ENCODE assay signal across 27 cellular contexts in genomic region chr3:87796137-87796899, GRCh38. TPM values are rescaled to one million over a fixed set of nuclear protein-coding genes. Genes with fewer than 3 reads are reported as not detected.
DNase-seq lines count a peak whose midpoint lies in the region; ATAC-seq, FAIRE-seq and TF ChIP-seq lines count a peak whose summit lies in the region.
"Had no signal": no experiment of that assay in that cellular context is flagged by ENCODE, and none has a peak within 500 bp of the region (broad histone marks: within the 10 kb centered on the region; RNA-seq: fewer than 3 reads in every experiment).

No MANE protein-coding gene starts in this region.

- no peak for TF ChIP-seq POLR2A in K562 (conservative IDR thresholded peaks at IDR 0.05)
- no peak for TF ChIP-seq POLR2A in lower leg skin (IDR thresholded peaks at IDR 0.05)

- H3K27me3 ChIP-seq in BLaER1 (peaks cover 45% of the 10 kb centered on the region), K562 (ENCODE audit: control insufficient read depth in 2 of 2, insufficient read depth in 2 of 2, low read length in 2 of 2) (no peaks in the 10 kb centered on the region), mesendoderm (ENCODE audit: insufficient read depth, low read length, poor library complexity) (no peaks in the 10 kb centered on the region)

- no peaks in the 10 kb centered on the region for H3K36me3 ChIP-seq in BLaER1
- peaks cover 10% of the 10 kb centered on the region; the same call in 2 of the 3 replicates for H3K36me3 ChIP-seq in K562 (ENCODE audit: control insufficient read depth, insufficient read depth, low read length)
- no peaks in the 10 kb centered on the region for H3K36me3 ChIP-seq in mesendoderm (ENCODE audit: control insufficient read depth, insufficient read depth, low read length)
- H3K36me3 ChIP-seq: sigmoid colon had no signal

- H3K9me3 ChIP-seq in BLaER1 (no peaks in the 10 kb centered on the region), K562 (replicated peaks; ENCODE audit: control insufficient read depth, insufficient read depth, low read depth, low read length) (no peaks in the 10 kb centered on the region)
- H3K9me3 ChIP-seq: mucosa of descending colon, sigmoid colon had no signal

- H4K5ac ChIP-seq in mesendoderm (ENCODE audit: low read length) = no peak overlapping the region

- peaks cover 17% of the 10 kb centered on the region; the same call in 1 of the 2 replicates for H4K20me1 ChIP-seq in BLaER1
- H4K20me1 ChIP-seq in K562 (replicated peaks; ENCODE audit: control insufficient read depth, insufficient read depth, low read length) = no peaks in the 10 kb centered on the region

- H3K56ac ChIP-seq in mesendoderm (ENCODE audit: low read length) = no peak overlapping the region

- H2BK15ac ChIP-seq in mesendoderm (replicated peaks; ENCODE audit: low read depth) = no peak overlapping the region

- WGBS in K562 (ENCODE audit: insufficient coverage, low coverage, missing lambda C conversion rate) = 5% methylated on average over 2 of the region's 2 CpGs
- WGBS in mesendoderm (ENCODE audit: extremely low coverage, insufficient coverage, low lambda C conversion rate) = 100% methylated on average over 1 of the region's 2 CpGs
- 40 to 41% methylated on average over 2 of the region's 2 CpGs for WGBS in lower leg skin, 2 donors

- H3K4me1 ChIP-seq in BLaER1 (peaks cover 26% of the 10 kb centered on the region), K562 (replicated peaks in 1 of 2; ENCODE audit: control insufficient read depth in 2 of 2, insufficient read depth in 2 of 2, low read length in 2 of 2) (peaks cover 18 to 26% of the 10 kb centered on the region in 2 experiments), mesendoderm (ENCODE audit: control insufficient read depth, low read depth, low read length) (peaks cover 1% of the 10 kb centered on the region)

- CTCF ChIA-PET in K562 (lab: Yijun Ruan, JAX; ENCODE audit: low intra/inter-chr PET ratio) = no interaction called here
- CTCF ChIA-PET in activated naive CD4-positive, alpha-beta T cell treated with anti-CD3 and anti-CD28 coated beads for 36 hours (lab: Charles Lee) = no interaction called here

- H2AFZ ChIP-seq in K562 (ENCODE audit: low read depth, low read length) = no peak overlapping the region

- intact Hi-C loops in K562 (cut with micrococcal nuclease) = loop anchor here (5.0 to 10.0 kb wide), 3 partner anchors 242 to 348 kb away; partner anchors contain the start of genes C3orf38, CGGBP1 and ZNF654
- intact Hi-C loops in activated naive CD4-positive, alpha-beta T cell treated with anti-CD3 and anti-CD28 coated beads for 36 hours (cut with micrococcal nuclease) = no loop called here
- intact Hi-C loops in lower leg skin (cut with DNase I; ENCODE audit: low total_unique reads) = no loop called here

- no peak for TF ChIP-seq RAD21 in K562 (CRISPR knock-in tag; conservative IDR thresholded peaks at IDR 0.05 in 1 of 2, IDR thresholded peaks at IDR 0.05 in 1 of 2)

- H2BK5ac ChIP-seq in mesendoderm (ENCODE audit: low read length) = no peak overlapping the region

- POLR2A ChIA-PET in K562 (lab: Yijun Ruan, JAX) = interaction anchor here (0.6 kb wide), 1 partner anchor 17 kb away, joined by 3 read pairs; no protein-coding TSS in a partner anchor

- H4K8ac ChIP-seq in mesendoderm (ENCODE audit: low read depth, low read length) = no peak overlapping the region

- H2BK120ac ChIP-seq in mesendoderm (ENCODE audit: low read depth, low read length) = no peak overlapping the region

- no peaks in the 10 kb centered on the region for H3K9me3 Mint-ChIP-seq in activated naive CD4-positive, alpha-beta T cell treated with anti-CD3 and anti-CD28 coated beads for 36 hours
- H3K9me3 Mint-ChIP-seq: activated B cell treated with CpG ODN at 0.5 μM for 24 hours; activated CD4-positive, alpha-beta memory T cell treated with anti-CD3 and anti-CD28 coated beads, Interleukin-2, amount 10 ng/mL, durations not matched to agents 7 days and 5 days; neural crest cell; T-helper 2 cell treated with Interferon-gamma antibody and Interleukin-4, amounts not matched to agents 5 μg/mL and 100 μg/mL, for 36 hours had no signal

- BruUV-seq in K562 (replicated peaks; lab: Mats Ljungman, UMichigan) = no TSS peak

- H3K4ac ChIP-seq in mesendoderm (ENCODE audit: low read depth, low read length) = no peak overlapping the region

- H2AK5ac ChIP-seq in mesendoderm (ENCODE audit: low read length) = no peak overlapping the region

- H3K27ac Mint-ChIP-seq in activated naive CD4-positive, alpha-beta T cell treated with anti-CD3 and anti-CD28 coated beads for 36 hours = no peak overlapping the region
- H3K27ac Mint-ChIP-seq: activated B cell treated with CpG ODN at 0.5 μM for 24 hours; activated CD4-positive, alpha-beta memory T cell treated with anti-CD3 and anti-CD28 coated beads, Interleukin-2, amount 10 ng/mL, durations not matched to agents 7 days and 5 days; T-helper 2 cell treated with Interferon-gamma antibody and Interleukin-4, amounts not matched to agents 5 μg/mL and 100 μg/mL, for 36 hours had no signal

- DNase-seq in GDM1 (lab: John Stamatoyannopoulos, UW) (peak; percentile 76), K562 (ENCODE audit: extremely low read depth in 1 of 4, low spot score in 3 of 4) (peak; percentile 48 to 85 (median 54)), mesendoderm (peak; percentile 33), lower leg skin (ENCODE audit: low spot score in 2 of 2) (no peak)
- DNase-seq in activated naive CD4-positive, alpha-beta T cell treated with anti-CD3 and anti-CD28 coated beads for 36 hours = no peak
- DNase-seq: activated B cell treated with CpG ODN at 0.5 μM for 24 hours; activated CD4-positive, alpha-beta memory T cell treated with anti-CD3 and anti-CD28 coated beads, Interleukin-2, amount 10 ng/mL, durations not matched to agents 7 days and 5 days; activated gamma-delta T cell; dermis blood vessel endothelial cell; DMS79; foreskin fibroblast; Kasumi-1; left ventricle myocardium superior; mucosa of descending colon; NCI-H1105; NCI-H2081; NCI-H446; sigmoid colon had no signal

- H3K23ac ChIP-seq in mesendoderm (ENCODE audit: low read length) = no peak overlapping the region

- H3K79me2 ChIP-seq in K562 (ENCODE audit: control insufficient read depth, insufficient read depth, low read length) = peaks cover 99% of the 10 kb centered on the region
- no peaks in the 10 kb centered on the region for H3K79me2 ChIP-seq in mesendoderm (ENCODE audit: control insufficient read depth, insufficient read depth, low read length)

- peaks cover 63% of the 10 kb centered on the region for H3K27me3 Mint-ChIP-seq in activated naive CD4-positive, alpha-beta T cell treated with anti-CD3 and anti-CD28 coated beads for 36 hours (ENCODE audit: low read depth)

- H3K27ac ChIP-seq in BLaER1 (no peak overlapping the region), K562 (ENCODE audit: extremely low read depth, low read depth, low read length) (peak overlapping the region; percentile 87), mesendoderm (ENCODE audit: low read depth, low read length) (no peak overlapping the region)
- H3K27ac ChIP-seq: sigmoid colon, SK-N-MC had no signal

- H3K4me2 ChIP-seq in BLaER1 (peak overlapping the region; percentile 43), K562 (ENCODE audit: insufficient read depth, low read length) (peak overlapping the region; percentile 70), mesendoderm (ENCODE audit: low read length) (no peak overlapping the region)

- TF ChIP-seq EP300 in K562 (IDR thresholded peaks at IDR 0.05; ENCODE audit: low read length) = peak; percentile 96

- in situ Hi-C loops in K562 (cut with MboI) = no loop called here

- no peaks in the 10 kb centered on the region for H3K9me1 ChIP-seq in K562 (ENCODE audit: control insufficient read depth, insufficient read depth, low read length)

- FAIRE-seq in K562 (lab: Jason Lieb, UNC) = no peak
- FAIRE-seq: GM12892, GM19239, RCC 7860, urothelium cell line had no signal

- no peaks in the 10 kb centered on the region for H3K79me1 ChIP-seq in mesendoderm (ENCODE audit: low read length)

- ATAC-seq in K562 (peak; percentile 39), GM18867 (IDR thresholded peaks at IDR 0.05; ENCODE audit: unreplicated experiment) (no peak)
- ATAC-seq: left ventricle myocardium superior, mucosa of descending colon had no signal

- no peaks in the 10 kb centered on the region for H3K36me3 Mint-ChIP-seq in activated naive CD4-positive, alpha-beta T cell treated with anti-CD3 and anti-CD28 coated beads for 36 hours (ENCODE audit: low read depth)

- H3K18ac ChIP-seq in mesendoderm (ENCODE audit: low read length) = no peak overlapping the region

- TF ChIP-seq CTCF in K562 (IDR thresholded peaks at IDR 0.05 in 2 of 3, conservative IDR thresholded peaks at IDR 0.05 in 1 of 3; ENCODE audit: insufficient read depth in 2 of 3, low read depth in 1 of 3, low read length in 3 of 3) (no peak), lower leg skin (IDR thresholded peaks at IDR 0.05) (no peak)

- H3K4me1 Mint-ChIP-seq in activated naive CD4-positive, alpha-beta T cell treated with anti-CD3 and anti-CD28 coated beads for 36 hours (ENCODE audit: low read depth) = peaks cover 26% of the 10 kb centered on the region

- H3K9ac ChIP-seq in BLaER1 = no peak overlapping the region
- H3K9ac ChIP-seq in K562 (ENCODE audit: insufficient read depth in 1 of 2, low read depth in 2 of 2, low read length in 2 of 2) = peak overlapping the region in 1 of 2 experiments; percentile 69; a peak in 3 of 4 replicates
- H3K9ac ChIP-seq in mesendoderm (ENCODE audit: low read length) = no peak overlapping the region

- H3K4me3 ChIP-seq in BLaER1 (no peak overlapping the region), K562 (peak overlapping the region; percentile 30; the same call in 1 of the 2 replicates), mesendoderm (ENCODE audit: low read length) (no peak overlapping the region), lower leg skin (ENCODE audit: low read depth, poor library complexity, severe bottlenecking) (no peak overlapping the region)
- H3K4me3 ChIP-seq: mucosa of descending colon, sigmoid colon, SK-N-MC had no signal

- H3K4me3 Mint-ChIP-seq in activated naive CD4-positive, alpha-beta T cell treated with anti-CD3 and anti-CD28 coated beads for 36 hours = no peak overlapping the region
- H3K4me3 Mint-ChIP-seq: activated B cell treated with CpG ODN at 0.5 μM for 24 hours; activated CD4-positive, alpha-beta memory T cell treated with anti-CD3 and anti-CD28 coated beads, Interleukin-2, amount 10 ng/mL, durations not matched to agents 7 days and 5 days; neural crest cell; T-helper 2 cell treated with Interferon-gamma antibody and Interleukin-4, amounts not matched to agents 5 μg/mL and 100 μg/mL, for 36 hours had no signal

RNA-seq across cellular contexts. Expression of gene HTR1F, which starts 3.8 kb away (rescaled TPM):
- 3.6 and 6.8 TPM in 2 replicates for total RNA-seq in K562 (2011; cell fraction: chromatin; rRNA removed; ENCODE audit: low replicate concordance)
- 2.0 and 2.4 TPM in 2 replicates for total RNA-seq in K562 (2011; cell fraction: nucleolus; rRNA removed)
- total RNA-seq in K562 (2011; cell fraction: nucleoplasm; rRNA removed) = 2.9 and 7.8 TPM in 2 replicates
- 3.1 and 4.1 TPM in 2 replicates for total RNA-seq in K562 (2014; rRNA removed)
- 6.1 and 7.0 TPM in 2 replicates for total RNA-seq in K562 (2014; rRNA removed; fragmentation: Illumina TruSeq; extraction: Trizol)
- total RNA-seq in K562 (2015; rRNA removed; fragmentation: Illumina TruSeq; extraction: Trizol) = 6.0 and 7.0 TPM in 2 replicates
- 4.6 and 5.5 TPM in 2 replicates for total RNA-seq in K562 (2021)
- polyA plus RNA-seq in K562 (2011; rRNA removed) = 1.7 and 1.9 TPM in 2 replicates
- 0.95 and 1.0 TPM in 2 replicates for polyA plus RNA-seq in K562 (2011; cell fraction: cytosol; rRNA removed)
- polyA plus RNA-seq in K562 (2011; cell fraction: nucleus; rRNA removed) = 3.7 and 3.8 TPM in 2 replicates
- polyA plus RNA-seq in K562 (2012) = 2.8 TPM in 2 replicates
- 4.5 and 5.2 TPM in 2 replicates for polyA plus RNA-seq in K562 (2014; fragmentation: Illumina TruSeq; extraction: Trizol)
- 1 to 10 TPM; 1.7 to 3.1 TPM for polyA plus RNA-seq in K562 (2014; fragmentation: Nextera tagmentation; extraction: Ambion mirVana)
- polyA plus RNA-seq in K562 (2014; rRNA removed) = 2.5 and 2.9 TPM in 2 replicates
- 2.0 and 2.6 TPM in 2 replicates for polyA minus RNA-seq in K562 (2011; rRNA and poly(A)+ RNA removed)
- 1.4 and 1.8 TPM in 2 replicates for polyA minus RNA-seq in K562 (2011; cell fraction: cytosol; rRNA and poly(A)+ RNA removed)
- polyA minus RNA-seq in K562 (2011; cell fraction: nucleus; rRNA and poly(A)+ RNA removed) = 2.2 and 4.3 TPM in 2 replicates
- 0.06 TPM for polyA plus RNA-seq in mesendoderm (2013, experiment 1 of 2)
- polyA plus RNA-seq in mesendoderm (2013, experiment 2 of 2) = 0.03 TPM
- total RNA-seq in activated naive CD4-positive, alpha-beta T cell treated with anti-CD3 and anti-CD28 coated beads for 36 hours = not detected
- under 1 TPM in 3 of 4 donors, not detected in 1; 0.19 to 0.38 (median 0.27) TPM for total RNA-seq in lower leg skin
- total RNA-seq: activated B cell treated with CpG ODN at 0.5 μM for 24 hours; activated CD4-positive, alpha-beta memory T cell treated with anti-CD3 and anti-CD28 coated beads, Interleukin-2, amount 10 ng/mL, durations not matched to agents 7 days and 5 days; dermis blood vessel endothelial cell; neural crest cell had no signal
- polyA plus RNA-seq: sigmoid colon had no signal

Comparison
In these comparisons a context has a peak if more than half of its experiments do, and no peak if none do; other contexts are left out.
1. DNase-seq: peak in GDM1 (single experiment), K562 (4 of 4) and mesendoderm (single experiment); none in activated naive CD4-positive, alpha-beta T cell treated with anti-CD3 and anti-CD28 coated beads for 36 hours (single experiment) and lower leg skin (0 of 2).